In genomic region chr7:157299613-157300405, GRCh38 we compare ENCODE assay signal across 8 cellular contexts. TPM values are rescaled to one million over a fixed set of nuclear protein-coding genes. Genes with fewer than 3 reads are reported as not detected.
DNase-seq lines count a peak whose midpoint lies in the region; ATAC-seq and TF ChIP-seq lines count a peak whose summit lies in the region.

No MANE protein-coding gene starts in this region.

- H3K79me2 ChIP-seq in smooth muscle cell (ENCODE audit: low read depth), result no peaks in the 10 kb centered on the region

- TF ChIP-seq CTCF in smooth muscle cell (IDR thresholded peaks at IDR 0.05; ENCODE audit: borderline replicate concordance, insufficient read depth, poor library complexity, severe bottlenecking), result no peak

- ATAC-seq in GM21447 (IDR thresholded peaks at IDR 0.05; ENCODE audit: unreplicated experiment) (no peak), GM19023 (IDR thresholded peaks at IDR 0.05; ENCODE audit: unreplicated experiment) (no peak)

- DNase-seq in 8988T (peak; percentile 64), HT-29 (ENCODE audit: low spot score) (peak; percentile 88), head of caudate nucleus (peak in 23 of 42 donors; percentile 13 to 70 (median 38)), smooth muscle cell (lab: John Stamatoyannopoulos, UW; ENCODE audit: unreplicated experiment) (no peak), NOMO-1 treated with DMSO at 0.1 percent for 48 hours (lab: John Stamatoyannopoulos, UW; ENCODE audit: unreplicated experiment) (no peak)
- DNase-seq in activated CD4-positive, alpha-beta T cell treated with anti-CD3 and anti-CD28 coated beads, Interleukin-2, amount 50 U/mL, for 4 hours, result peak; percentile 27 to 46

- H3K9ac ChIP-seq in smooth muscle cell (ENCODE audit: low read depth), result no peak overlapping the region

- H3K36me3 ChIP-seq in smooth muscle cell (ENCODE audit: low read depth), result no peaks in the 10 kb centered on the region

- no peak overlapping the region for H3K4me2 ChIP-seq in smooth muscle cell

- H4K20me1 ChIP-seq in smooth muscle cell (ENCODE audit: low read depth), result no peaks in the 10 kb centered on the region

- no peak overlapping the region for H3K4me3 ChIP-seq in smooth muscle cell

- WGBS in smooth muscle cell (ENCODE audit: low lambda C conversion rate), result 87% methylated on average over 29 of the region's 39 CpGs

- no peak overlapping the region for H3K27ac ChIP-seq in smooth muscle cell (ENCODE audit: low read depth)

- H3K4me1 ChIP-seq in smooth muscle cell (ENCODE audit: low read depth), result no peaks in the 10 kb centered on the region

- no peak overlapping the region for H2AFZ ChIP-seq in smooth muscle cell (ENCODE audit: low read depth)

- intact Hi-C loops in head of caudate nucleus (cut with DNase I), result no loop called here

- no peaks in the 10 kb centered on the region for H3K9me3 ChIP-seq in smooth muscle cell (replicated peaks; ENCODE audit: low read depth)

- no peaks in the 10 kb centered on the region for H3F3A ChIP-seq in smooth muscle cell (ENCODE audit: low read depth)

- H3K27me3 ChIP-seq in smooth muscle cell (ENCODE audit: low read depth), result no peaks in the 10 kb centered on the region

RNA-seq across cellular contexts. Expression of gene DNAJB6, which starts 37.0 kb away (rescaled TPM):
- total RNA-seq in HT-29 (2014; rRNA removed; shearing (Covaris generic)), result 43.8 and 48.2 TPM in 2 replicates
- total RNA-seq in smooth muscle cell, result 104 and 111 TPM in 2 replicates
- 103 and 140 TPM in 2 replicates for polyA plus RNA-seq in smooth muscle cell

Comparison
In these comparisons a context has a peak if more than half of its experiments do, and no peak if none do; other contexts are left out.
1. DNase-seq: peak in 8988T (single experiment), HT-29 (single experiment), activated CD4-positive, alpha-beta T cell treated with anti-CD3 and anti-CD28 coated beads, Interleukin-2, amount 50 U/mL, for 4 hours (2 of 2) and head of caudate nucleus (23 of 42); none in smooth muscle cell (single experiment) and NOMO-1 treated with DMSO at 0.1 percent for 48 hours (single experiment).